ENCODE assay signal across 18 cellular contexts in the genomic region with DNA sequence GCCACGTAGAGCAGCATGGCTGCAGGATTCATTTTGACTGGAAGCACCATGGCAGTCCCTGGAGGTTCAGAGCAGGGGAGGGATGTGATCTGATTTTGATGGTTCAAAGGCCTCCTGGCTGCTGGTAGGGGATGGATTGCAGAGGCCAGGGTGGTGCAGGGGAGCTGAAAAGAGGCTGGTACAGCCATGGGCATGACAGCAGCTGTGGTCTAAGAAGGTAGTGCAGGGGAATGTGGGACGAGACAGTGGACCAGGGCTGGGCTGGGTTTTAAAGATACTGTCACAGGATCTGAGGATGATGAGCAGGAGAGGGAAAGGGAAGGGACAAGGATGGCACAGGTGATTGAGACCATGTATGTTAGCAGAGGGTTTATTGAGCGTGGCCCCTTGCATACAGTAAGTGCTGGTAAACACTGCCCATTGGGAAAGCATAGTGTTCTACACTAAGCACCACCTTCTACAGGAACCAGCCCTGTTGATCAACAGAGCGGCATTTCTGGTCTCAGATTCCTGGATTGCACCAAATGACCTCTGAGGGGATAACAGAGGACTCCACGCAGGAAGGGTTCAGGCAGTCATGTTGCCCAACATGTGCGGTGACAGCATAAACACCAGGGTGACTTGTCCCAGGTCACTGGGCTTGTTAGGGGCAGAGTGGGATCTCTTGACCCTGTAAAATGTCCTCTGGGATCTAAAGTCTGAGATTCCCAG. TPM values are rescaled to one million over a fixed set of nuclear protein-coding genes. Genes with fewer than 3 reads are reported as not detected.
DNase-seq lines count a peak whose midpoint lies in the region; ATAC-seq and TF ChIP-seq lines count a peak whose summit lies in the region.
"Had no signal": no experiment of that assay in that cellular context is flagged by ENCODE, and none has a peak within 500 bp of the region (broad histone marks: within the 10 kb centered on the region; RNA-seq: fewer than 3 reads in every experiment).

No MANE protein-coding gene starts in this region.

- H3K27me3 ChIP-seq in H7 (ENCODE audit: control insufficient read depth, insufficient read depth, low read length) (no peaks in the 10 kb centered on the region), layer of hippocampus (ENCODE audit: control insufficient read depth, insufficient read depth, low read length) (no peaks in the 10 kb centered on the region), neutrophil (no peaks in the 10 kb centered on the region), stomach (peaks cover 0 to 34% (median 0%) of the 10 kb centered on the region in 3 donors)
- H3K27me3 ChIP-seq: BLaER1 had no signal

- intact Hi-C loops in stomach (cut with DNase I; ENCODE audit: low total_unique reads): no loop called here

- TF ChIP-seq CTCF in neutrophil (IDR thresholded peaks at IDR 0.05) (no peak), stomach (IDR thresholded peaks at IDR 0.05) (no peak)

- no peak for TF ChIP-seq POLR2A in stomach (IDR thresholded peaks at IDR 0.05)

- H3K4me3 ChIP-seq in H7 (ENCODE audit: insufficient read depth, low read depth, low read length) (no peak overlapping the region), neutrophil (ENCODE audit: low read depth in 1 of 2, low read length in 1 of 2) (peak overlapping the region in 1 of 2 experiments; percentile 5), stomach (no peak overlapping the region)
- H3K4me3 ChIP-seq: BLaER1, GM23338 had no signal

- H3K27me3 Mint-ChIP-seq in T-helper 17 cell: peaks cover 1% of the 10 kb centered on the region

- no peaks in the 10 kb centered on the region for H3K36me3 ChIP-seq in H7 (replicated peaks; ENCODE audit: control insufficient read depth, insufficient read depth, low read length)
- H3K36me3 ChIP-seq in neutrophil: peaks cover 14% of the 10 kb centered on the region
- H3K36me3 ChIP-seq in stomach: no peaks in the 10 kb centered on the region
- H3K36me3 ChIP-seq: BLaER1 had no signal

- H3K4me1 Mint-ChIP-seq in T-helper 17 cell: peaks cover 12% of the 10 kb centered on the region

- H3K4me1 ChIP-seq in neutrophil (ENCODE audit: control insufficient read depth in 1 of 2, insufficient read depth in 1 of 2, low read depth in 1 of 2, low read length in 1 of 2): peaks cover 74 to 75% of the 10 kb centered on the region in 2 experiments
- H3K4me1 ChIP-seq in stomach: peaks cover 0 to 43% (median 14%) of the 10 kb centered on the region in 4 donors

- POLR2A ChIA-PET in HEK293T (lab: Yijun Ruan, JAX): no interaction called here

- WGBS in stomach, 5 donors: 72 to 86% (median 84%) methylated on average over 4 to 6 of the region's 6 CpGs

- DNase-seq in H7: peak; percentile 14
- DNase-seq in T-helper 17 cell: no peak
- no peak for DNase-seq in stomach
- no peak for DNase-seq in HPDE6-E6E7 (ENCODE audit: extremely low spot score)
- no peak for DNase-seq in HEK293T (ENCODE audit: extremely low spot score)
- DNase-seq in NOMO-1 (lab: John Stamatoyannopoulos, UW; ENCODE audit: unreplicated experiment in 2 of 2): no peak
- DNase-seq: CD4-positive, alpha-beta memory T cell; Karpas-422; NCI-H1092 treated with DMSO at 0.1 percent for 48 hours; NCI-H2081 treated with DMSO at 0.1 percent for 48 hours; SHP77 treated with DMSO at 0.1 percent for 48 hours; SK-N-SH had no signal

- peak overlapping the region; percentile 55 for H3K27ac ChIP-seq in layer of hippocampus (ENCODE audit: low read depth, low read length)
- peak overlapping the region; percentile 76 for H3K27ac ChIP-seq in neutrophil
- no peak overlapping the region for H3K27ac ChIP-seq in stomach
- H3K27ac ChIP-seq: BLaER1 had no signal

- H3K4me3 Mint-ChIP-seq in T-helper 17 cell: no peak overlapping the region
- H3K4me3 Mint-ChIP-seq: CD4-positive, alpha-beta memory T cell; GM23338 had no signal

- no peak for TF ChIP-seq EP300 in stomach (IDR thresholded peaks at IDR 0.05)

- H3K27ac Mint-ChIP-seq in T-helper 17 cell: peak overlapping the region; percentile 1
- H3K27ac Mint-ChIP-seq: CD4-positive, alpha-beta memory T cell; GM23338 had no signal

- H3K9me3 ChIP-seq in T-helper 17 cell (ENCODE audit: control insufficient read depth, low read length, poor library complexity, severe bottlenecking): no peaks in the 10 kb centered on the region
- H3K9me3 ChIP-seq in neutrophil: no peaks in the 10 kb centered on the region
- no peaks in the 10 kb centered on the region for H3K9me3 ChIP-seq in stomach
- H3K9me3 ChIP-seq: BLaER1, SK-N-SH had no signal

- peaks cover under 1% of the 10 kb centered on the region for H3K36me3 Mint-ChIP-seq in T-helper 17 cell (ENCODE audit: low read depth)
- H3K36me3 Mint-ChIP-seq: CD4-positive, alpha-beta memory T cell; IgD-negative memory B cell had no signal

- CTCF ChIA-PET in HEK293T (lab: Yijun Ruan, JAX): no interaction called here

- no peak for ATAC-seq in T-helper 17 cell

TF ChIP-seq in HEK293T, 16 proteins besides CTCF, POLR2A, EP300 and RAD21:
- TF ChIP-seq SUZ12 (IDR thresholded peaks at IDR 0.05) (no peak), BHLHE40 (IDR thresholded peaks at IDR 0.05; ENCODE audit: borderline replicate concordance) (no peak), ARNT (IDR thresholded peaks at IDR 0.05) (no peak)

RNA-seq across cellular contexts. Expression of gene SIRPA, which starts 14.5 kb away (rescaled TPM):
- total RNA-seq in H7 (2014; rRNA removed; shearing (Covaris generic)): 6.7 and 8.1 TPM in 2 replicates
- total RNA-seq in T-helper 17 cell (1 to 10 TPM in 1 of 2 donors, under 1 TPM in 1; 0.86 to 2.6 TPM), stomach (10 to 100 TPM in 1 of 5 donors, 1 to 10 TPM in 3, under 1 TPM in 1; 0.29 to 35.5 (median 8.8) TPM)
- polyA plus RNA-seq in stomach: 1 to 10 TPM; 5.7 to 8.5 (median 7.0) TPM
- total RNA-seq: OCI-LY7 had no signal
- polyA plus RNA-seq: CD4-positive, alpha-beta memory T cell had no signal

Comparison
In these comparisons a context has a peak if more than half of its experiments do, and no peak if none do; other contexts are left out.
1. H3K27ac ChIP-seq: peak in layer of hippocampus (single experiment) and neutrophil (single experiment); none in stomach (0 of 5).